In genomic region chr2:50746526-50746925, GRCh38 we compare ENCODE assay signal across 10 cellular contexts.
DNase-seq lines count a peak whose midpoint lies in the region; ATAC-seq, FAIRE-seq and TF ChIP-seq lines count a peak whose summit lies in the region.
"Had no signal": no experiment of that assay in that cellular context is flagged by ENCODE, and none has a peak within 500 bp of the region (broad histone marks: within the 10 kb centered on the region; RNA-seq: fewer than 3 reads in every experiment).

No MANE protein-coding gene starts in this region.

- DNase-seq in GM12865 (ENCODE audit: low read depth), result peak; percentile 21
- peak; percentile 4 for DNase-seq in HCEC 1CT
- peak; percentile 18 for DNase-seq in glomerular endothelial cell (ENCODE audit: extremely low read depth, low read depth, low spot score)
- DNase-seq in upper lobe of left lung, result no peak
- DNase-seq in frontal cortex (ENCODE audit: low spot score in 2 of 2), result no peak
- no peak for DNase-seq in right atrium auricular region (ENCODE audit: low spot score)

- H3K27me3 ChIP-seq in OCI-LY1 (ENCODE audit: insufficient read depth, low read length), result no peaks in the 10 kb centered on the region
- no peaks in the 10 kb centered on the region for H3K27me3 ChIP-seq in upper lobe of left lung
- no peaks in the 10 kb centered on the region for H3K27me3 ChIP-seq in right atrium auricular region

- H3K27ac ChIP-seq in OCI-LY1 (ENCODE audit: low read depth, low read length, poor library complexity, severe bottlenecking) (no peak overlapping the region), upper lobe of left lung (no peak overlapping the region), right atrium auricular region (no peak overlapping the region)
- H3K27ac ChIP-seq: SK-N-MC had no signal

- ATAC-seq in upper lobe of left lung (ENCODE audit: low FRiP score in 2 of 2), result no peak
- no peak for ATAC-seq in HG02840 (IDR thresholded peaks at IDR 0.05; ENCODE audit: low FRiP score, unreplicated experiment)
- ATAC-seq: mucosa of descending colon had no signal

- H3K9me3 ChIP-seq in OCI-LY1 (ENCODE audit: low read length) (no peaks in the 10 kb centered on the region), upper lobe of left lung (no peaks in the 10 kb centered on the region), right atrium auricular region (no peaks in the 10 kb centered on the region)
- H3K9me3 ChIP-seq: mucosa of descending colon had no signal

- H3K4me3 ChIP-seq in GM12865 (ENCODE audit: low read depth, low read length) (no peak overlapping the region), OCI-LY1 (ENCODE audit: low read depth, low read length, poor library complexity, severe bottlenecking) (no peak overlapping the region), upper lobe of left lung (no peak overlapping the region), right atrium auricular region (no peak overlapping the region)
- H3K4me3 ChIP-seq: mucosa of descending colon, SK-N-MC had no signal

- WGBS in upper lobe of left lung, 2 donors, result 28 to 47% methylated on average over 2 of the region's 2 CpGs

- TF ChIP-seq EP300 in upper lobe of left lung (IDR thresholded peaks at IDR 0.05), result no peak

- H3K36me3 ChIP-seq in OCI-LY1 (ENCODE audit: insufficient read depth, low read length) (no peaks in the 10 kb centered on the region), upper lobe of left lung (no peaks in the 10 kb centered on the region), right atrium auricular region (no peaks in the 10 kb centered on the region)

- no peaks in the 10 kb centered on the region for H3K79me2 ChIP-seq in OCI-LY1 (ENCODE audit: insufficient read depth, low read length)

- H3K4me2 ChIP-seq in OCI-LY1 (ENCODE audit: low read length), result no peak overlapping the region

- H3K9me2 ChIP-seq in OCI-LY1 (ENCODE audit: low read depth, low read length), result no peaks in the 10 kb centered on the region

- no peak for TF ChIP-seq POLR2A in upper lobe of left lung (IDR thresholded peaks at IDR 0.05)

- peak; percentile 68 for TF ChIP-seq CTCF in GM12865 (IDR thresholded peaks at IDR 0.05; ENCODE audit: insufficient read depth, low read depth, low read length, missing control alignments)
- TF ChIP-seq CTCF in OCI-LY1 (IDR thresholded peaks at IDR 0.05; ENCODE audit: low read length), result peak; percentile 80
- TF ChIP-seq CTCF in upper lobe of left lung (IDR thresholded peaks at IDR 0.05), result peak in 1 of 6 experiments; percentile 19
- TF ChIP-seq CTCF in right atrium auricular region (IDR thresholded peaks at IDR 0.05), result peak in 1 of 2 donors; percentile 34

- H4K20me1 ChIP-seq in OCI-LY1 (ENCODE audit: insufficient read depth, low read length), result no peaks in the 10 kb centered on the region

- no peak for FAIRE-seq in frontal cortex (lab: Jason Lieb, UNC)

- H3K9ac ChIP-seq in OCI-LY1 (ENCODE audit: low read length), result no peak overlapping the region

- H3F3A ChIP-seq in OCI-LY1 (ENCODE audit: insufficient read depth, low read length), result no peaks in the 10 kb centered on the region

- no peak overlapping the region for H2AFZ ChIP-seq in OCI-LY1 (ENCODE audit: low read length)

- no peaks in the 10 kb centered on the region for H3K4me1 ChIP-seq in OCI-LY1 (ENCODE audit: insufficient read depth, low read length, severe bottlenecking)
- H3K4me1 ChIP-seq in upper lobe of left lung, result no peaks in the 10 kb centered on the region
- no peaks in the 10 kb centered on the region for H3K4me1 ChIP-seq in right atrium auricular region

Comparison
In these comparisons a context has a peak if more than half of its experiments do, and no peak if none do; other contexts are left out.
1. DNase-seq: peak in GM12865 (single experiment), HCEC 1CT (single experiment) and glomerular endothelial cell (single experiment); none in upper lobe of left lung (0 of 2), frontal cortex (0 of 2) and right atrium auricular region (single experiment).